In the genomic region with DNA sequence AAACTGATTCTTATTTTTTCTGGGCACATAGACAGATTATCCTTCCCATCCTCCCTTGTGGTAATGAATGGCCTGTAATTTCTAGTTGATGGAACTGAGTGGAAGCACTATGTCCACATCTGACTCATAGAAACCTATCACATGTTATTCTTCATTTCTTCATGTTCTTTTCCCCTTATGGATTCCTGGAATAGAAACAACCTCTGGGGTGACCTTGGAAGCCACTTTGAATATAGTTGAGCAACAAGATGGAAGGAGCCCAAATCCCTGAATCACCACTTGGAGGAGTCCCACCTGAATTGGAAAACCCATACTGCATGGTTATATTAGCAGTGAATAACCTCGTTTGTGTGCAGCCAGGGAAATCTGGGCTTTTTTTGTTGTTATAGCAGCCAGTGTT, we compare ENCODE assay signal across 19 cellular contexts.
DNase-seq lines count a peak whose midpoint lies in the region; ATAC-seq and TF ChIP-seq lines count a peak whose summit lies in the region.
"Had no signal": no experiment of that assay in that cellular context is flagged by ENCODE, and none has a peak within 500 bp of the region (broad histone marks: within the 10 kb centered on the region; RNA-seq: fewer than 3 reads in every experiment).

No MANE protein-coding gene starts in this region.

- intact Hi-C loops in ovary (cut with DNase I), result no loop called here

- H3K9me3 Mint-ChIP-seq in activated naive CD8-positive, alpha-beta T cell treated with anti-CD3 and anti-CD28 coated beads, Interleukin-2, amount 50 U/mL, for 24 hours, result no peaks in the 10 kb centered on the region
- H3K9me3 Mint-ChIP-seq: activated CD8-positive, alpha-beta T cell treated with anti-CD3 and anti-CD28 coated beads for 36 hours; HFFc6; stimulated activated naive CD8-positive, alpha-beta T cell treated with anti-CD3 and anti-CD28 coated beads, Interleukin-15, amount 100 ng/mL, for 72 hours had no signal

- peak; percentile 7 for DNase-seq in AG04450 (ENCODE audit: low read depth, low spot score)
- peak; percentile 66 for DNase-seq in LHCN-M2 (ENCODE audit: low read depth)
- DNase-seq in fibroblast of gingiva (ENCODE audit: low read depth), result peak; percentile 71
- peak in 2 of 5 donors; percentile 13 to 57 for DNase-seq in ovary
- DNase-seq in NCI-H82 treated with DMSO at 0.1 percent for 48 hours (lab: John Stamatoyannopoulos, UW; ENCODE audit: unreplicated experiment), result no peak
- no peak for DNase-seq in activated naive CD8-positive, alpha-beta T cell treated with anti-CD3 and anti-CD28 coated beads, Interleukin-2, amount 50 U/mL, for 24 hours
- no peak for DNase-seq in NCI-H187 treated with DMSO at 0.1 percent for 48 hours (lab: John Stamatoyannopoulos, UW)
- DNase-seq: activated CD8-positive, alpha-beta T cell treated with anti-CD3 and anti-CD28 coated beads for 36 hours; activated T-cell treated with anti-CD3 and anti-CD28 coated beads, Interleukin-2, amount 50 U/mL, for 48 hours; CD8-positive, alpha-beta memory T cell; cerebellar nuclear complex; HFFc6; NCI-H1436 treated with DMSO at 0.1 percent for 48 hours; NCI-H2227 treated with DMSO at 0.1 percent for 48 hours; nephron progenitor cell; stimulated activated naive CD8-positive, alpha-beta T cell treated with anti-CD3 and anti-CD28 coated beads, Interleukin-15, amount 100 ng/mL, for 72 hours had no signal

- H3K27ac Mint-ChIP-seq in activated naive CD8-positive, alpha-beta T cell treated with anti-CD3 and anti-CD28 coated beads, Interleukin-2, amount 50 U/mL, for 24 hours, result no peak overlapping the region
- H3K27ac Mint-ChIP-seq: activated CD8-positive, alpha-beta T cell treated with anti-CD3 and anti-CD28 coated beads for 36 hours; activated naive CD8-positive, alpha-beta T cell; CD8-positive, alpha-beta memory T cell; HFFc6; nephron progenitor cell; stimulated activated naive CD8-positive, alpha-beta T cell treated with anti-CD3 and anti-CD28 coated beads, Interleukin-15, amount 100 ng/mL, for 72 hours had no signal

- no peak for ATAC-seq in HG03521 (IDR thresholded peaks at IDR 0.05; ENCODE audit: unreplicated experiment)
- ATAC-seq in activated naive CD8-positive, alpha-beta T cell treated with anti-CD3 and anti-CD28 coated beads, Interleukin-2, amount 50 U/mL, for 24 hours, result no peak
- ATAC-seq: activated CD8-positive, alpha-beta T cell treated with anti-CD3 and anti-CD28 coated beads for 36 hours; stimulated activated naive CD8-positive, alpha-beta T cell treated with anti-CD3 and anti-CD28 coated beads, Interleukin-15, amount 100 ng/mL, for 72 hours had no signal

- no peaks in the 10 kb centered on the region for H3K4me1 Mint-ChIP-seq in activated naive CD8-positive, alpha-beta T cell treated with anti-CD3 and anti-CD28 coated beads, Interleukin-2, amount 50 U/mL, for 24 hours
- H3K4me1 Mint-ChIP-seq: CD8-positive, alpha-beta memory T cell; nephron progenitor cell; stimulated activated naive CD8-positive, alpha-beta T cell treated with anti-CD3 and anti-CD28 coated beads, Interleukin-15, amount 100 ng/mL, for 72 hours had no signal

- H3K36me3 ChIP-seq in ovary, result no peaks in the 10 kb centered on the region

- TF ChIP-seq EP300 in ovary (IDR thresholded peaks at IDR 0.05), result peak; percentile 61

- TF ChIP-seq POLR2A in ovary (IDR thresholded peaks at IDR 0.05), result no peak

- H3K36me3 Mint-ChIP-seq in activated naive CD8-positive, alpha-beta T cell treated with anti-CD3 and anti-CD28 coated beads, Interleukin-2, amount 50 U/mL, for 24 hours (ENCODE audit: low read depth), result no peaks in the 10 kb centered on the region

- WGBS in ovary, 3 donors, result 11 to 20% (median 18%) methylated on average over 1 of the region's 1 CpG

- H3K4me3 Mint-ChIP-seq in activated naive CD8-positive, alpha-beta T cell treated with anti-CD3 and anti-CD28 coated beads, Interleukin-2, amount 50 U/mL, for 24 hours, result no peak overlapping the region
- H3K4me3 Mint-ChIP-seq: activated CD8-positive, alpha-beta T cell treated with anti-CD3 and anti-CD28 coated beads for 36 hours; activated naive CD8-positive, alpha-beta T cell; CD8-positive, alpha-beta memory T cell; HFFc6; nephron progenitor cell; stimulated activated naive CD8-positive, alpha-beta T cell treated with anti-CD3 and anti-CD28 coated beads, Interleukin-15, amount 100 ng/mL, for 72 hours had no signal

- H3K27me3 Mint-ChIP-seq in activated naive CD8-positive, alpha-beta T cell treated with anti-CD3 and anti-CD28 coated beads, Interleukin-2, amount 50 U/mL, for 24 hours, result no peaks in the 10 kb centered on the region
- H3K27me3 Mint-ChIP-seq: activated CD8-positive, alpha-beta T cell treated with anti-CD3 and anti-CD28 coated beads for 36 hours; activated naive CD8-positive, alpha-beta T cell; stimulated activated naive CD8-positive, alpha-beta T cell treated with anti-CD3 and anti-CD28 coated beads, Interleukin-15, amount 100 ng/mL, for 72 hours had no signal

- H3K4me3 ChIP-seq in AG04450 (ENCODE audit: low read depth, low read length) (no peak overlapping the region), ovary (no peak overlapping the region)

- no peaks in the 10 kb centered on the region for H3K4me1 ChIP-seq in ovary (ENCODE audit: insufficient read depth)

- POLR2A ChIA-PET in AG04450 (lab: Yijun Ruan, JAX), result no interaction called here

- H3K9me3 ChIP-seq in AG04450 (ENCODE audit: control insufficient read depth, insufficient read depth, low read length), result no peaks in the 10 kb centered on the region
- no peaks in the 10 kb centered on the region for H3K9me3 ChIP-seq in ovary

- H3K27me3 ChIP-seq in AG04450 (ENCODE audit: control insufficient read depth, insufficient read depth, low read length) (no peaks in the 10 kb centered on the region), ovary (no peaks in the 10 kb centered on the region)

- no peak overlapping the region for H3K27ac ChIP-seq in AG04450 (ENCODE audit: low read depth, low read length)
- no peak overlapping the region for H3K27ac ChIP-seq in ovary
- H3K27ac ChIP-seq: VCaP had no signal

- CTCF ChIA-PET in AG04450 (lab: Charles Lee), result no interaction called here

- TF ChIP-seq CTCF in AG04450 (IDR thresholded peaks at IDR 0.05; ENCODE audit: low read depth, low read length) (no peak), ovary (IDR thresholded peaks at IDR 0.05) (no peak)

Comparison
In these comparisons a context has a peak if more than half of its experiments do, and no peak if none do; other contexts are left out.
1. DNase-seq: peak in AG04450 (single experiment), LHCN-M2 (single experiment) and fibroblast of gingiva (single experiment); none in NCI-H82 treated with DMSO at 0.1 percent for 48 hours (single experiment), activated naive CD8-positive, alpha-beta T cell treated with anti-CD3 and anti-CD28 coated beads, Interleukin-2, amount 50 U/mL, for 24 hours (single experiment) and NCI-H187 treated with DMSO at 0.1 percent for 48 hours (single experiment).